In genomic region chr6:43771858-43772570, GRCh38 we compare ENCODE assay signal across 7 cellular contexts. TPM values are rescaled to one million over a fixed set of nuclear protein-coding genes. Genes with fewer than 3 reads are reported as not detected.
DNase-seq lines count a peak whose midpoint lies in the region; TF ChIP-seq lines count a peak whose summit lies in the region.

No MANE protein-coding gene starts in this region.

- TF ChIP-seq CTCF in GM12864 (IDR thresholded peaks at IDR 0.05; ENCODE audit: low read depth, low read length, missing control alignments) (no peak), choroid plexus epithelial cell (conservative IDR thresholded peaks at IDR 0.05; ENCODE audit: low read depth, low read length) (no peak), liver (IDR thresholded peaks at IDR 0.05; ENCODE audit: low read depth, low read length, missing input control) (no peak)

- no peak for TF ChIP-seq RAD21 in liver (IDR thresholded peaks at IDR 0.05)

- H3K9me3 ChIP-seq in liver (ENCODE audit: control insufficient read depth in 4 of 4, low read length in 3 of 4): no peaks in the 10 kb centered on the region

- H3K36me3 ChIP-seq in liver (ENCODE audit: control insufficient read depth in 4 of 4, insufficient read depth in 3 of 4, low read depth in 1 of 4, low read length in 3 of 4): peaks cover 0 to 13% (median 9%) of the 10 kb centered on the region in 4 donors

- H3K4me3 ChIP-seq in GM12864 (ENCODE audit: low read depth, low read length) (peak overlapping the region; percentile 94), choroid plexus epithelial cell (ENCODE audit: low read depth, low read length) (peak overlapping the region; percentile 92), liver (ENCODE audit: low read depth in 1 of 3, low read length in 3 of 3) (peak overlapping the region; percentile 78 to 89 (median 88))
- peak overlapping the region; percentile 63 for H3K4me3 ChIP-seq in Jurkat, Clone E6-1 (ENCODE audit: low read length)

- no peaks in the 10 kb centered on the region for H3K27me3 ChIP-seq in liver (ENCODE audit: control insufficient read depth in 4 of 4, insufficient read depth in 4 of 4, low read length in 3 of 4)

- H3K27ac ChIP-seq in liver (ENCODE audit: low read depth in 1 of 2, low read length in 2 of 2): peak overlapping the region; percentile 96

- WGBS in liver: 4% methylated on average over 48 of the region's 48 CpGs

- DNase-seq in GM12864 (ENCODE audit: low read depth) (no peak), choroid plexus epithelial cell (ENCODE audit: low read depth) (peak; percentile 51), kidney glomerular epithelial cell (lab: John Stamatoyannopoulos, UW) (no peak)
- no peak for DNase-seq in Jurkat, Clone E6-1 (ENCODE audit: low read depth, low spot score)
- peak; percentile 32 for DNase-seq in activated CD4-positive, alpha-beta T cell treated with anti-CD3 and anti-CD28 coated beads for 1 hour
- DNase-seq in stimulated activated CD4-positive, alpha-beta T cell treated with anti-CD3 and anti-CD28 coated beads, Interleukin-4, amount 100 ng/mL, for 1 hour: peak; percentile 73

- H3K4me1 ChIP-seq in liver (ENCODE audit: control insufficient read depth in 4 of 4, insufficient read depth in 4 of 4, low read length in 3 of 4): peaks cover 13 to 66% (median 49%) of the 10 kb centered on the region in 4 donors

- peak overlapping the region; percentile 91 to 97 for H3K9ac ChIP-seq in liver (ENCODE audit: low read depth in 1 of 2, low read length in 2 of 2)

TF ChIP-seq in liver, 16 proteins besides CTCF, POLR2A, EP300 and RAD21:
- peak; percentile 18 for TF ChIP-seq TAF1 (conservative IDR thresholded peaks at IDR 0.05)
- TF ChIP-seq JUND (IDR thresholded peaks at IDR 0.05): no peak
TF ChIP-seq in liver: peak in this region for 1.

RNA-seq across cellular contexts. Expression of gene VEGFA, which starts 2.0 kb away (rescaled TPM):
- polyA plus RNA-seq in Jurkat, Clone E6-1 (2012; ENCODE audit: insufficient read depth, insufficient read length): 8.8 TPM
- total RNA-seq in liver: 100 to 1,000 TPM in 1 of 2 donors, 10 to 100 TPM in 1; 35.5 to 160 TPM
- polyA plus RNA-seq in liver: 10 to 100 TPM; 14.7 to 94.8 TPM

Comparison
In these comparisons a context has a peak if more than half of its experiments do, and no peak if none do; other contexts are left out.
1. DNase-seq: peak in activated CD4-positive, alpha-beta T cell treated with anti-CD3 and anti-CD28 coated beads for 1 hour (single experiment), choroid plexus epithelial cell (single experiment) and stimulated activated CD4-positive, alpha-beta T cell treated with anti-CD3 and anti-CD28 coated beads, Interleukin-4, amount 100 ng/mL, for 1 hour (single experiment); none in GM12864 (single experiment), Jurkat, Clone E6-1 (single experiment) and kidney glomerular epithelial cell (single experiment).
2. Peak in every context shown above with its lines, with median percentiles within 50 percentile points of each other: H3K4me3 ChIP-seq.